22 cellular contexts compared by ENCODE assay signal in genomic region chrX:120029354-120029753, GRCh38. TPM values are rescaled to one million over a fixed set of nuclear protein-coding genes. Genes with fewer than 3 reads are reported as not detected.
DNase-seq lines count a peak whose midpoint lies in the region; ATAC-seq and TF ChIP-seq lines count a peak whose summit lies in the region.
"Had no signal": no experiment of that assay in that cellular context is flagged by ENCODE, and none has a peak within 500 bp of the region (broad histone marks: within the 10 kb centered on the region; RNA-seq: fewer than 3 reads in every experiment).

No MANE protein-coding gene starts in this region.

- H2AFZ ChIP-seq in MM.1S (ENCODE audit: low read length): no peak overlapping the region

- no peak overlapping the region for H3K27ac ChIP-seq in MM.1S (ENCODE audit: low read length)
- no peak overlapping the region for H3K27ac ChIP-seq in mesendoderm (ENCODE audit: low read depth, low read length)
- H3K27ac ChIP-seq: BLaER1 treated with 17β-estradiol and CSF1 and Interleukin-3, amounts not matched to agents 10 nM and 100 nM; body of pancreas; lower lobe of right lung; neutrophil; Peyer's patch; SJSA1 had no signal

- H3K79me1 ChIP-seq in mesendoderm (ENCODE audit: low read length): no peaks in the 10 kb centered on the region

- H3K9me3 ChIP-seq in MM.1S (replicated peaks; ENCODE audit: insufficient read depth, low read length): no peaks in the 10 kb centered on the region
- H3K9me3 ChIP-seq: body of pancreas, Caco-2, lower lobe of right lung, neutrophil, Peyer's patch, SJSA1 had no signal

- no peak overlapping the region for H3K56ac ChIP-seq in mesendoderm (ENCODE audit: low read length)

- H3K4me1 ChIP-seq in MM.1S (ENCODE audit: low read length) (peaks cover 18% of the 10 kb centered on the region), mesendoderm (ENCODE audit: control insufficient read depth, low read depth, low read length) (no peaks in the 10 kb centered on the region)
- H3K4me1 ChIP-seq: body of pancreas, Caco-2, lower lobe of right lung, Peyer's patch, SJSA1 had no signal

- H3K9ac ChIP-seq in MM.1S (ENCODE audit: low read length) (no peak overlapping the region), mesendoderm (ENCODE audit: low read length) (no peak overlapping the region)
- H3K9ac ChIP-seq: BLaER1 treated with 17β-estradiol and CSF1 and Interleukin-3, amounts not matched to agents 10 nM and 100 nM had no signal

- H2AK5ac ChIP-seq in mesendoderm (ENCODE audit: low read length): no peak overlapping the region

- H2BK15ac ChIP-seq in mesendoderm (replicated peaks; ENCODE audit: low read depth): no peak overlapping the region

- WGBS in mesendoderm (ENCODE audit: extremely low coverage, insufficient coverage, low lambda C conversion rate): no CpG with 5 or more reads among the region's 3 CpGs

- no peak overlapping the region for H3K4ac ChIP-seq in mesendoderm (ENCODE audit: low read depth, low read length)

- H3F3A ChIP-seq in MM.1S (ENCODE audit: insufficient read depth, low read length): no peaks in the 10 kb centered on the region

- no peaks in the 10 kb centered on the region for H3K9me2 ChIP-seq in MM.1S (replicated peaks; ENCODE audit: insufficient read depth, low read length)

- peak; percentile 45 for TF ChIP-seq CTCF in MM.1S (IDR thresholded peaks at IDR 0.05; ENCODE audit: low read length)

- H3K4me3 ChIP-seq in MM.1S (ENCODE audit: low read length) (no peak overlapping the region), mesendoderm (ENCODE audit: low read length) (no peak overlapping the region)
- H3K4me3 ChIP-seq: BLaER1 treated with 17β-estradiol and CSF1 and Interleukin-3, amounts not matched to agents 10 nM and 100 nM; body of pancreas; lower lobe of right lung; Peyer's patch; SJSA1 had no signal

- H3K79me2 ChIP-seq in MM.1S (ENCODE audit: low read length) (no peaks in the 10 kb centered on the region), mesendoderm (ENCODE audit: control insufficient read depth, insufficient read depth, low read length) (no peaks in the 10 kb centered on the region)

- no peak overlapping the region for H2BK120ac ChIP-seq in mesendoderm (ENCODE audit: low read depth, low read length)

- no peak overlapping the region for H3K18ac ChIP-seq in mesendoderm (ENCODE audit: low read length)

- H4K5ac ChIP-seq in mesendoderm (ENCODE audit: low read length): no peak overlapping the region

- no peak overlapping the region for H3K4me2 ChIP-seq in MM.1S (ENCODE audit: low read depth, low read length)
- no peak overlapping the region for H3K4me2 ChIP-seq in mesendoderm (ENCODE audit: low read length)
- H3K4me2 ChIP-seq: BLaER1 treated with 17β-estradiol and CSF1 and Interleukin-3, amounts not matched to agents 10 nM and 100 nM had no signal

- no peak overlapping the region for H2BK5ac ChIP-seq in mesendoderm (ENCODE audit: low read length)

- no peak for ATAC-seq in HG03095 (IDR thresholded peaks at IDR 0.05; ENCODE audit: unreplicated experiment)
- ATAC-seq: body of pancreas, esophagus mucosa, lower lobe of right lung had no signal

- no peaks in the 10 kb centered on the region for H3K27me3 ChIP-seq in MM.1S (replicated peaks; ENCODE audit: insufficient read depth, low read length)
- no peaks in the 10 kb centered on the region for H3K27me3 ChIP-seq in mesendoderm (ENCODE audit: insufficient read depth, low read length, poor library complexity)
- H3K27me3 ChIP-seq: BLaER1 treated with 17β-estradiol and CSF1 and Interleukin-3, amounts not matched to agents 10 nM and 100 nM; body of pancreas; neutrophil; Peyer's patch; SJSA1 had no signal

- DNase-seq in SIG-M5 (lab: John Stamatoyannopoulos, UW) (peak; percentile 0), SIG-M5 treated with dmso at 0.1 percent for 504 hours (lab: John Stamatoyannopoulos, UW; ENCODE audit: unreplicated experiment) (no peak), MM.1S (peak; percentile 44), SKM-1 treated with dmso at 0.1 percent for 144 hours (lab: John Stamatoyannopoulos, UW; ENCODE audit: unreplicated experiment) (peak; percentile 29), mesendoderm (peak; percentile 22), NCI-H774 (lab: John Stamatoyannopoulos, UW) (no peak), NCI-H2107 treated with DMSO at 0.1 percent for 48 hours (lab: John Stamatoyannopoulos, UW; ENCODE audit: unreplicated experiment) (no peak)
- DNase-seq: activated CD4-positive, alpha-beta T cell treated with anti-CD3 and anti-CD28 coated beads, Interleukin-2, amount 50 U/mL, for 1 hour; activated CD8-positive, alpha-beta memory T cell treated with anti-CD3 and anti-CD28 coated beads, Interleukin-2, amount 50 U/mL, for 48 hours; activated effector memory CD4-positive, alpha-beta T cell treated with Interleukin-2 at 50 U/mL for 16 hours; body of pancreas; Caco-2; hippocampal formation; lower lobe of right lung; NCI-H1436; NCI-H526 treated with DMSO at 0.1 percent for 48 hours; Peyer's patch had no signal

- H3K36me3 ChIP-seq in MM.1S (replicated peaks; ENCODE audit: insufficient read depth, low read length): no peaks in the 10 kb centered on the region
- no peaks in the 10 kb centered on the region for H3K36me3 ChIP-seq in mesendoderm (ENCODE audit: control insufficient read depth, insufficient read depth, low read length)
- H3K36me3 ChIP-seq: BLaER1 treated with 17β-estradiol and CSF1 and Interleukin-3, amounts not matched to agents 10 nM and 100 nM; lower lobe of right lung; neutrophil; Peyer's patch; SJSA1 had no signal

- no peaks in the 10 kb centered on the region for H4K20me1 ChIP-seq in MM.1S (ENCODE audit: insufficient read depth, low read length)
- H4K20me1 ChIP-seq: BLaER1 treated with 17β-estradiol and CSF1 and Interleukin-3, amounts not matched to agents 10 nM and 100 nM had no signal

- H3K23ac ChIP-seq in mesendoderm (ENCODE audit: low read length): no peak overlapping the region

- H4K8ac ChIP-seq in mesendoderm (ENCODE audit: low read depth, low read length): no peak overlapping the region

RNA-seq across cellular contexts. Expression of gene RHOXF2B, which starts 48.1 kb away (rescaled TPM):
- polyA plus RNA-seq in mesendoderm (2013, experiment 1 of 2): not detected
- 0.01 TPM for polyA plus RNA-seq in mesendoderm (2013, experiment 2 of 2)

Comparison
In these comparisons a context has a peak if more than half of its experiments do, and no peak if none do; other contexts are left out.
1. DNase-seq: peak in SIG-M5 (single experiment), MM.1S (single experiment), SKM-1 treated with dmso at 0.1 percent for 144 hours (single experiment) and mesendoderm (single experiment); none in SIG-M5 treated with dmso at 0.1 percent for 504 hours (single experiment), NCI-H774 (single experiment) and NCI-H2107 treated with DMSO at 0.1 percent for 48 hours (single experiment).